ENCODE assay signal across 9 cellular contexts in genomic region chr5:1568201-1568979, GRCh38. TPM values are rescaled to one million over a fixed set of nuclear protein-coding genes. Genes with fewer than 3 reads are reported as not detected.
A peak's percentile ranks its signal among the peaks of the same experiment; 100 is the strongest.
DNase-seq lines count a peak whose midpoint lies in the region; ATAC-seq and TF ChIP-seq lines count a peak whose summit lies in the region.
"Had no signal": no experiment of that assay in that cellular context is flagged by ENCODE, and none has a peak within 500 bp of the region (broad histone marks: within the 10 kb centered on the region; RNA-seq: fewer than 3 reads in every experiment).

No MANE protein-coding gene starts in this region.

- DNase-seq in AG20443 (ENCODE audit: low spot score) (peak; percentile 58), NCI-H460 (ENCODE audit: extremely low read depth, low read depth) (peak; percentile 76), fibroblast of pulmonary artery (ENCODE audit: low read depth) (peak; percentile 97), non-pigmented ciliary epithelial cell (ENCODE audit: low read depth) (peak; percentile 22), GM20000 (ENCODE audit: low spot score) (no peak), activated gamma-delta T cell treated with Interleukin-2 at 50 U/mL for 16 hours (no peak)
- no peak for DNase-seq in stimulated activated naive CD8-positive, alpha-beta T cell treated with anti-CD3 and anti-CD28 coated beads, Interleukin-15, Interleukin-2, amounts not matched to agents 100 U/mL and 50 U/mL, for 24 hours
- DNase-seq: NCI-H748 treated with DMSO at 0.1 percent for 48 hours had no signal

- no peak for ATAC-seq in HG03442 (IDR thresholded peaks at IDR 0.05; ENCODE audit: unreplicated experiment)
- ATAC-seq in stimulated activated naive CD8-positive, alpha-beta T cell treated with anti-CD3 and anti-CD28 coated beads, Interleukin-15, Interleukin-2, amounts not matched to agents 100 U/mL and 50 U/mL, for 24 hours: no peak

- TF ChIP-seq CTCF in fibroblast of pulmonary artery (IDR thresholded peaks at IDR 0.05; ENCODE audit: low read length, missing control alignments) (no peak), GM20000 (IDR thresholded peaks at IDR 0.05; ENCODE audit: extremely low read depth, missing control alignments) (no peak)

- no peak overlapping the region for H3K4me3 ChIP-seq in fibroblast of pulmonary artery (replicated peaks; ENCODE audit: low read depth, low read length)

RNA-seq across cellular contexts. Expression of gene LPCAT1, which starts 44.6 kb away (rescaled TPM):
- 30.6 and 31.2 TPM in 2 replicates for total RNA-seq in NCI-H460 (2014; rRNA removed; shearing (Covaris generic))
- 56.2 and 71.8 TPM in 2 replicates for polyA plus RNA-seq in NCI-H460 (2014; cell fraction: nucleus; rRNA removed)

Comparison
In these comparisons a context has a peak if more than half of its experiments do, and no peak if none do; other contexts are left out.
1. DNase-seq: peak in AG20443 (single experiment), NCI-H460 (single experiment), fibroblast of pulmonary artery (single experiment) and non-pigmented ciliary epithelial cell (single experiment); none in GM20000 (single experiment), activated gamma-delta T cell treated with Interleukin-2 at 50 U/mL for 16 hours (single experiment) and stimulated activated naive CD8-positive, alpha-beta T cell treated with anti-CD3 and anti-CD28 coated beads, Interleukin-15, Interleukin-2, amounts not matched to agents 100 U/mL and 50 U/mL, for 24 hours (single experiment).